ENCODE assay signal across 1 cellular context in genomic region chr2:126686286-126686685, GRCh38.
TF ChIP-seq lines count a peak whose summit lies in the region.

No MANE protein-coding gene starts in this region.

TF ChIP-seq in GM23338, 12 proteins besides CTCF, POLR2A, EP300 and RAD21 (continued from another document):
- TF ChIP-seq ZNF114 (CRISPR knock-in tag; IDR thresholded peaks at IDR 0.05): no peak
- no peak for TF ChIP-seq CREB1 (CRISPR knock-in tag; IDR thresholded peaks at IDR 0.05; ENCODE audit: low read depth)
- TF ChIP-seq STAT1 (IDR thresholded peaks at IDR 0.05; ENCODE audit: unreplicated experiment): no peak
- TF ChIP-seq POLR2AphosphoS5 (IDR thresholded peaks at IDR 0.05; ENCODE audit: low read depth): no peak
- no peak for TF ChIP-seq EZH2phosphoT487 (IDR thresholded peaks at IDR 0.05; ENCODE audit: unreplicated experiment)
- no peak for TF ChIP-seq NANOG (IDR thresholded peaks at IDR 0.05; ENCODE audit: borderline replicate concordance)
- TF ChIP-seq REST (IDR thresholded peaks at IDR 0.05; ENCODE audit: unreplicated experiment): no peak
